16 cellular contexts compared by ENCODE assay signal in genomic region chr6:158328446-158328845, GRCh38. TPM values are rescaled to one million over a fixed set of nuclear protein-coding genes. Genes with fewer than 3 reads are reported as not detected.
DNase-seq lines count a peak whose midpoint lies in the region; ATAC-seq and TF ChIP-seq lines count a peak whose summit lies in the region.
"Had no signal": no experiment of that assay in that cellular context is flagged by ENCODE, and none has a peak within 500 bp of the region (broad histone marks: within the 10 kb centered on the region; RNA-seq: fewer than 3 reads in every experiment).

No MANE protein-coding gene starts in this region.

- intact Hi-C loops in left colon (cut with DNase I, micrococcal nuclease) = no loop called here
- intact Hi-C loops in upper lobe of right lung (cut with DNase I) = no loop called here

- H3K4me1 ChIP-seq in OCI-LY1 (ENCODE audit: insufficient read depth, low read length, severe bottlenecking) = peaks cover 63% of the 10 kb centered on the region
- no peaks in the 10 kb centered on the region for H3K4me1 ChIP-seq in upper lobe of right lung

- H4K20me1 ChIP-seq in OCI-LY1 (ENCODE audit: insufficient read depth, low read length) = no peaks in the 10 kb centered on the region

- H2AFZ ChIP-seq in OCI-LY1 (ENCODE audit: low read length) = no peak overlapping the region

- peak overlapping the region; percentile 4 for H3K4me3 ChIP-seq in OCI-LY1 (ENCODE audit: low read depth, low read length, poor library complexity, severe bottlenecking)
- no peak overlapping the region for H3K4me3 ChIP-seq in upper lobe of right lung
- H3K4me3 ChIP-seq: A549, gastroesophageal sphincter, psoas muscle had no signal

- H3K27ac ChIP-seq in OCI-LY1 (ENCODE audit: low read depth, low read length, poor library complexity, severe bottlenecking) (peak overlapping the region; percentile 86), upper lobe of right lung (no peak overlapping the region)
- H3K27ac ChIP-seq: A549, gastroesophageal sphincter, psoas muscle had no signal

- H3K9ac ChIP-seq in OCI-LY1 (ENCODE audit: low read length) = peak overlapping the region; percentile 12; the same call in 1 of the 2 replicates

- TF ChIP-seq CTCF in OCI-LY1 (IDR thresholded peaks at IDR 0.05; ENCODE audit: low read length) (no peak), upper lobe of right lung (IDR thresholded peaks at IDR 0.05) (no peak), GM13977 (IDR thresholded peaks at IDR 0.05; ENCODE audit: extremely low read depth, insufficient read depth, missing control alignments) (no peak)

- in situ Hi-C loops in GM13977 (cut with MboI; ENCODE audit: low pct_unique_long_range_greater_than_20kb, low sequenced_read_pairs, unreplicated experiment) = no loop called here

- H3K4me2 ChIP-seq in OCI-LY1 (ENCODE audit: low read length) = peak overlapping the region; percentile 41
- H3K4me2 ChIP-seq: A549 had no signal

- H3K9me2 ChIP-seq in OCI-LY1 (ENCODE audit: low read depth, low read length) = no peaks in the 10 kb centered on the region

- no peaks in the 10 kb centered on the region for H3K27me3 ChIP-seq in OCI-LY1 (ENCODE audit: insufficient read depth, low read length)
- no peaks in the 10 kb centered on the region for H3K27me3 ChIP-seq in upper lobe of right lung
- H3K27me3 ChIP-seq: gastroesophageal sphincter had no signal

- peaks cover 13% of the 10 kb centered on the region for H3K9me3 ChIP-seq in OCI-LY1 (ENCODE audit: low read length)
- H3K9me3 ChIP-seq in upper lobe of right lung = no peaks in the 10 kb centered on the region
- H3K9me3 ChIP-seq: gastroesophageal sphincter had no signal

- H3F3A ChIP-seq in OCI-LY1 (ENCODE audit: insufficient read depth, low read length) = no peaks in the 10 kb centered on the region

- ATAC-seq in left colon (peak; percentile 45), upper lobe of right lung (peak; percentile 84), GM18909 (IDR thresholded peaks at IDR 0.05; ENCODE audit: poor library complexity, unreplicated experiment) (no peak)
- ATAC-seq: A549, gastroesophageal sphincter, psoas muscle had no signal

- peaks cover 89% of the 10 kb centered on the region for H3K79me2 ChIP-seq in OCI-LY1 (ENCODE audit: insufficient read depth, low read length)

- DNase-seq in NCI-H2171 treated with DMSO at 0.1 percent for 48 hours (lab: John Stamatoyannopoulos, UW) = peak; percentile 34
- DNase-seq in NCI-H2171 (lab: John Stamatoyannopoulos, UW) = no peak
- no peak for DNase-seq in left colon
- DNase-seq in upper lobe of right lung = no peak
- no peak for DNase-seq in GM13977 (ENCODE audit: low spot score)
- DNase-seq in kidney glomerular epithelial cell (lab: John Stamatoyannopoulos, UW) = no peak
- DNase-seq: CD4-positive, alpha-beta T cell; islet precursor cell; KBM-7; NCI-H1436; psoas muscle; T-helper 9 cell had no signal

- H3K36me3 ChIP-seq in OCI-LY1 (ENCODE audit: insufficient read depth, low read length) = peaks cover 26% of the 10 kb centered on the region
- H3K36me3 ChIP-seq in upper lobe of right lung = no peaks in the 10 kb centered on the region
- H3K36me3 ChIP-seq: gastroesophageal sphincter had no signal

RNA-seq across cellular contexts. Expression of gene TULP4, which starts 16.2 kb away (rescaled TPM):
- total RNA-seq in left colon (10 to 100 TPM; 69.2 to 77.5 TPM), upper lobe of right lung (94.1 TPM)
